35 cellular contexts compared by ENCODE assay signal in genomic region chr11:113998574-113998973, GRCh38. TPM values are rescaled to one million over a fixed set of nuclear protein-coding genes. Genes with fewer than 3 reads are reported as not detected.
"Had no signal": no experiment of that assay in that cellular context is flagged by ENCODE, and none has a peak within 500 bp of the region (broad histone marks: within the 10 kb centered on the region; RNA-seq: fewer than 3 reads in every experiment).

No MANE protein-coding gene starts in this region.

- H3K9me3 ChIP-seq: esophagus muscularis mucosa, gastroesophageal sphincter had no signal

- H3K27ac ChIP-seq: brain microvascular endothelial cell, coronary artery, dorsolateral prefrontal cortex, esophagus muscularis mucosa, gastroesophageal sphincter had no signal

- H3K36me3 ChIP-seq: brain microvascular endothelial cell, esophagus muscularis mucosa, gastroesophageal sphincter had no signal

- H3K27me3 ChIP-seq: brain microvascular endothelial cell had no signal

- DNase-seq: activated CD4-positive, alpha-beta memory T cell treated with anti-CD3 and anti-CD28 coated beads, Interleukin-2, amount 10 ng/mL, durations not matched to agents 7 days and 5 days; activated CD4-positive, alpha-beta T cell treated with anti-CD3 and anti-CD28 coated beads for 36 hours; activated CD4-positive, alpha-beta T cell treated with anti-CD3 and anti-CD28 coated beads, Interleukin-2, amount 10 ng/mL, durations not matched to agents 24 days and 14 days; activated CD4-positive, alpha-beta T cell treated with anti-CD3 and anti-CD28 coated beads, Interleukin-2, amount 50 U/mL, for 4 hours; activated CD4-positive, CD25-positive, alpha-beta regulatory T cell; activated CD4-positive, CD25-positive, alpha-beta regulatory T cell treated with anti-CD3 and anti-CD28 coated beads, Interleukin-2, amount 50 U/mL, for 72 hours; activated CD8-positive, alpha-beta memory T cell treated with anti-CD3 and anti-CD28 coated beads, Interleukin-2, amount 50 U/mL, for 48 hours; activated effector memory CD4-positive, alpha-beta T cell treated with Interleukin-2 at 50 U/mL for 16 hours; activated gamma-delta T cell treated with Interleukin-2 at 50 U/mL for 16 hours; activated naive CD4-positive, alpha-beta T cell treated with anti-CD3 and anti-CD28 coated beads, Interleukin-2, amount 50 U/mL, for 16 hours; activated naive CD4-positive, alpha-beta T cell treated with Interleukin-2 at 50 U/mL for 16 hours; activated T-cell treated with anti-CD3 and anti-CD28 coated beads for 4 hours; activated T-cell treated with anti-CD3 and anti-CD28 coated beads, Interleukin-2, amount 50 U/mL, for 24 hours; activated T-cell treated with anti-CD3 and anti-CD28 coated beads, Interleukin-2, amount 50 U/mL, for 72 hours; amniotic stem cell; anterior cingulate cortex; brain microvascular endothelial cell; dorsolateral prefrontal cortex; effector CD4-positive, alpha-beta T cell; effector memory CD8-positive, alpha-beta T cell; erythroblast; foreskin melanocyte; T-helper 2 cell had no signal

- H3K9me3 Mint-ChIP-seq: activated CD4-positive, alpha-beta memory T cell treated with anti-CD3 and anti-CD28 coated beads, Interleukin-2, amount 10 ng/mL, durations not matched to agents 7 days and 5 days; activated CD4-positive, alpha-beta T cell treated with anti-CD3 and anti-CD28 coated beads, Interleukin-2, amount 10 ng/mL, durations not matched to agents 24 days and 14 days; activated T-cell treated with anti-CD3 and anti-CD28 coated beads, Interleukin-2, amount 50 U/mL, for 24 hours; activated T-cell treated with anti-CD3 and anti-CD28 coated beads, Interleukin-2, amount 50 U/mL, for 72 hours; central memory CD8-positive, alpha-beta T cell; dendritic cell treated with granulocyte-macrophage colony-stimulating factor and Interleukin-4, amounts not matched to agents 40 ng/mL and 50 ng/mL, for 4 days; effector memory CD8-positive, alpha-beta T cell had no signal

- H3K4me3 ChIP-seq: coronary artery, dorsolateral prefrontal cortex, esophagus muscularis mucosa, gastroesophageal sphincter had no signal

- ATAC-seq: activated CD4-positive, alpha-beta T cell treated with anti-CD3 and anti-CD28 coated beads for 36 hours; activated T-cell treated with anti-CD3 and anti-CD28 coated beads, Interleukin-2, amount 50 U/mL, for 72 hours; effector memory CD8-positive, alpha-beta T cell; gastroesophageal sphincter had no signal

- H3K27ac Mint-ChIP-seq: activated CD4-positive, alpha-beta memory T cell treated with anti-CD3 and anti-CD28 coated beads, Interleukin-2, amount 10 ng/mL, durations not matched to agents 7 days and 5 days; activated CD4-positive, alpha-beta T cell treated with anti-CD3 and anti-CD28 coated beads for 36 hours; activated CD4-positive, alpha-beta T cell treated with anti-CD3 and anti-CD28 coated beads, Interleukin-2, amount 10 ng/mL, durations not matched to agents 24 days and 14 days; activated naive CD8-positive, alpha-beta T cell; activated T-cell treated with anti-CD3 and anti-CD28 coated beads, Interleukin-2, amount 50 U/mL, for 24 hours; activated T-cell treated with anti-CD3 and anti-CD28 coated beads, Interleukin-2, amount 50 U/mL, for 72 hours; dendritic cell treated with granulocyte-macrophage colony-stimulating factor and Interleukin-4, amounts not matched to agents 40 ng/mL and 50 ng/mL, for 4 days; effector memory CD8-positive, alpha-beta T cell had no signal

- H3K4me1 Mint-ChIP-seq: activated CD4-positive, alpha-beta memory T cell treated with anti-CD3 and anti-CD28 coated beads, Interleukin-2, amount 10 ng/mL, durations not matched to agents 7 days and 5 days; activated CD4-positive, alpha-beta T cell treated with anti-CD3 and anti-CD28 coated beads for 36 hours; central memory CD8-positive, alpha-beta T cell had no signal

- H3K36me3 Mint-ChIP-seq: activated naive CD8-positive, alpha-beta T cell had no signal

- H3K4me3 Mint-ChIP-seq: activated CD4-positive, alpha-beta memory T cell treated with anti-CD3 and anti-CD28 coated beads, Interleukin-2, amount 10 ng/mL, durations not matched to agents 7 days and 5 days; activated CD4-positive, alpha-beta T cell treated with anti-CD3 and anti-CD28 coated beads for 36 hours; activated CD4-positive, alpha-beta T cell treated with anti-CD3 and anti-CD28 coated beads, Interleukin-2, amount 10 ng/mL, durations not matched to agents 24 days and 14 days; activated naive CD8-positive, alpha-beta T cell; activated T-cell treated with anti-CD3 and anti-CD28 coated beads, Interleukin-2, amount 50 U/mL, for 24 hours; activated T-cell treated with anti-CD3 and anti-CD28 coated beads, Interleukin-2, amount 50 U/mL, for 72 hours; central memory CD8-positive, alpha-beta T cell; dendritic cell treated with granulocyte-macrophage colony-stimulating factor and Interleukin-4, amounts not matched to agents 40 ng/mL and 50 ng/mL, for 4 days; effector memory CD8-positive, alpha-beta T cell had no signal

RNA-seq across cellular contexts. Expression of gene HTR3A, which starts 23.7 kb away (rescaled TPM):
- total RNA-seq: activated CD4-positive, alpha-beta memory T cell treated with anti-CD3 and anti-CD28 coated beads, Interleukin-2, amount 10 ng/mL, durations not matched to agents 7 days and 5 days; activated CD4-positive, alpha-beta T cell treated with anti-CD3 and anti-CD28 coated beads for 36 hours; activated CD4-positive, alpha-beta T cell treated with anti-CD3 and anti-CD28 coated beads, Interleukin-2, amount 10 ng/mL, durations not matched to agents 24 days and 14 days; activated T-cell treated with anti-CD3 and anti-CD28 coated beads, Interleukin-2, amount 50 U/mL, for 72 hours; astrocyte; bronchial epithelial cell; cardiac septum; cerebellum; glomerular endothelial cell; T-helper 1 cell treated with Interleukin-12 subunit alpha and Interleukin-12 subunit beta and Interleukin-4 antibody, amounts not matched to agents 30 ng/mL and 1 ng/mL, for 36 hours had no signal
